In the genomic region with DNA sequence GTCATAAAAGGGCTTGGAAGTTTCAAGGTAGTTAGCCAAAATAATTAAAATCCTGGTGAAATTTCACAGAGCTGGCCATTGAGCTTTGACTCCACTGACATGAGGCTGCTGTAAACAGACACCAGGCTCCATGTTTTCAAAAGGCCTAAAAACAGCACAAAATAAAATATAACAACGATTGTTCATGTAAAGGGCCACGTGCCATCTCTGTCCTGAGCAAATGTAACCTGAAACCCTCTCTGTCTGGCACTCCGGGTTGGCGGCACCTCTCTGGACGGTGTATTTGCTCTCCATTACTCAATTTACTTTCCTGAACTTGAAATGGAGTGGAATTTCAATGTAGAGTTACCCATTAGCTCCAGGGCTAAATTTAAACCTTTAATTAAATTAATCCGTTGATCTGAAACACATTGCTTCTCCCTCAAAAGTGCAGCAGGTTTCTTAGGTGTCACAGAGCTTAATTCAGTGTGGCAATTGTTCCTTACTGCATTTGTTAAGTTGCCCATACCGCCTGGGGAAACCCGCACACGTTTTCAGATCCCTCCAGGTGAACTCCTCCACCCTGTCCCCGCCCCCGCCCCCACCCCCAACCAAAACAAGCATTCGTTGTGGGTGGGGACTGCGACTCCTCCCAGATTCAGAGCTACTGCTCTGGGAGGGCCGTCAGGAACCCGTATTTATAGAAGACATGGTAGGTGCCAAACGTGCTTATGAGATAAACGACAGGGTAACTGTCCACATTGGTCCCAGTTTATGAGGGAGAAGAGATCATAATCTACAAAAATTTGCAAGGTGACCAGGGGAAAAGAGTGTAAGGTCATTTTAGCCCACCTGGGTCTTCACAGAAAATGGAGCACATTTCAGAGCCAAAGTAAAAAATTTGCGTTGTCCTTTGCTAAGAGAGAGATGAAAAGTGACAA, we compare ENCODE assay signal across 8 cellular contexts. TPM values are rescaled to one million over a fixed set of nuclear protein-coding genes. Genes with fewer than 3 reads are reported as not detected.
A peak's percentile ranks its signal among the peaks of the same experiment; 100 is the strongest.
DNase-seq lines count a peak whose midpoint lies in the region; ATAC-seq and TF ChIP-seq lines count a peak whose summit lies in the region.

No MANE protein-coding gene starts in this region.

- H3K4me3 ChIP-seq in A673 (ENCODE audit: low read depth, low read length, poor library complexity, severe bottlenecking) = peak overlapping the region; percentile 54
- peak overlapping the region; percentile 65 to 76 for H3K4me3 ChIP-seq in ascending aorta

- DNase-seq in A673 (ENCODE audit: low spot score) (peak; percentile 41), NCI-H82 (lab: John Stamatoyannopoulos, UW) (peak; percentile 81), ascending aorta (ENCODE audit: low spot score in 2 of 2) (no peak), left lobe of liver (ENCODE audit: low spot score) (peak; percentile 86), superior temporal gyrus (ENCODE audit: extremely low spot score) (peak; percentile 33)
- DNase-seq in NK-92 treated with Interleukin-12 subunit alpha and Interleukin-12 subunit beta, amount 100 ng/mL, for 24 hours (lab: John Stamatoyannopoulos, UW) = no peak

- intact Hi-C loops in A673 (cut with micrococcal nuclease; ENCODE audit: unreplicated experiment) (loop anchor here (5.0 to 10.0 kb wide), 2 partner anchors 102 to 319 kb away; no protein-coding TSS in a partner anchor), ascending aorta (cut with DNase I) (loop anchor here (1.0 to 2.0 kb wide), 3 partner anchors 93 to 245 kb away; no protein-coding TSS in a partner anchor)

- H3K9me3 ChIP-seq in A673 (ENCODE audit: low read depth, low read length, poor library complexity, severe bottlenecking) = no peaks in the 10 kb centered on the region
- no peaks in the 10 kb centered on the region for H3K9me3 ChIP-seq in ascending aorta

- no peak overlapping the region for H3K27ac ChIP-seq in A673 (ENCODE audit: low read depth, low read length, poor library complexity, severe bottlenecking)
- H3K27ac ChIP-seq in ascending aorta = peak overlapping the region; percentile 47 to 85

- POLR2A ChIA-PET in A673 (lab: Charles Lee; ENCODE audit: low non-redundant PET) = no interaction called here

- no peaks in the 10 kb centered on the region for H3K36me3 ChIP-seq in A673 (ENCODE audit: insufficient read depth, low read length, poor library complexity, severe bottlenecking)
- H3K36me3 ChIP-seq in ascending aorta = no peaks in the 10 kb centered on the region

- CTCF ChIA-PET in A673 (lab: Charles Lee) = interaction anchor here (0.7 to 0.9 kb wide), 2 partner anchors 278 to 319 kb away, joined by 3 to 4 read pairs; a partner anchor contains a TSS

- no TSS peak for BruUV-seq in A673 (replicated peaks; lab: Mats Ljungman, UMichigan)

- H3K4me1 ChIP-seq in A673 (ENCODE audit: insufficient read depth, low read length, poor library complexity, severe bottlenecking) (peaks cover 9% of the 10 kb centered on the region), ascending aorta (peaks cover 0 to 13% of the 10 kb centered on the region in 2 donors)

- TF ChIP-seq CTCF in A673 (conservative IDR thresholded peaks at IDR 0.05; ENCODE audit: low read depth, low read length) (no peak), ascending aorta (IDR thresholded peaks at IDR 0.05) (no peak)

- H3K27me3 ChIP-seq in A673 (replicated peaks; ENCODE audit: insufficient read depth, low read depth, low read length, poor library complexity) (no peaks in the 10 kb centered on the region), ascending aorta (no peaks in the 10 kb centered on the region)

- ATAC-seq in GM18868 (IDR thresholded peaks at IDR 0.05; ENCODE audit: unreplicated experiment) (peak; percentile 54), HG03442 (IDR thresholded peaks at IDR 0.05; ENCODE audit: unreplicated experiment) (peak; percentile 41), left lobe of liver (peak; percentile 68)

RNA-seq across cellular contexts. Expression of a gene that starts 1.2 kb away (rescaled TPM):
- total RNA-seq in A673 (2021) = 7.1 and 7.2 TPM in 2 replicates
- 5.4 TPM for total RNA-seq in ascending aorta
- 12.8 TPM for total RNA-seq in left lobe of liver

Comparison
In these comparisons a context has a peak if more than half of its experiments do, and no peak if none do; other contexts are left out.
1. DNase-seq: peak in A673 (single experiment), NCI-H82 (single experiment), left lobe of liver (single experiment) and superior temporal gyrus (single experiment); none in ascending aorta (0 of 2) and NK-92 treated with Interleukin-12 subunit alpha and Interleukin-12 subunit beta, amount 100 ng/mL, for 24 hours (single experiment).
2. Peak in every context shown above with its lines, with median percentiles within 50 percentile points of each other: ATAC-seq.